8 cellular contexts compared by ENCODE assay signal in the genomic region with DNA sequence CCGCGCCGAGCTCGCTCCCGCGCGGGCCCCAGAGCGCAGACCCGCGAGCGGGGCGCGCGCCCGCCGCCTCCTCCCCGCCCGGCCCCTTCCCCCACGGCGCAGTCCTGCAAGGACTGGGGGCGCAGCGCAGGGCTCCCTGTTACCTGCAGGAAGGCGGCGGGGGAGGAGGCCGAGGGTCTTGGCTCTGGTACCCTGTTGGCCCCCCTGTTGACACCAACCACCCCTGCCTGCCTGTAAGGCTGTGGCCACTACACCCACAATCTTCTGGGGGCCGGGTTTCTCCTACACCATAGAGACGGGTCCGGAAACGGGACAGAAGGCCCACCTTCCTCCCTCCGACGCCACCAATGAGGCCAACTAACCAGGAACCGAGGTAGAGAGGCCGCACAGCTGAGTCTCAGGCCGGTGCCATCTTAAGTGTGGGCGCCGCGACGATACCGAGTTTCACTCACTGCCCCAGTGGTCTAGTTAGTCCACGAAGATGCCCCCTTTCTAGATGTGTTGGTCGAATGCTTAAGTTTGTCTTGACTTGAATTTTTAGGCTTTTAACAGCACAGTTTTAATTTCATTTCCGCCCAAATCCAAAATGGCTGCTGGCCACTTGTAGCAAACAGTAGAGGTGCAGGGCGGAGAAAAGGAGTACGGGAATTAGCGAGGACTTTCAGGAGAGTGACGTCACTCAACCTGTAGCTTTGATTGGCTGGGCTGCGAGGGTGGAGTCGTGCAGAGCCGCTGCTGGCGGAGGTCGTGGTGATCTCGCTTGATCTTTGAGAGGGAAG. TPM values are rescaled to one million over a fixed set of nuclear protein-coding genes. Genes with fewer than 3 reads are reported as not detected.
DNase-seq lines count a peak whose midpoint lies in the region; ATAC-seq and TF ChIP-seq lines count a peak whose summit lies in the region.

A gene with protein sequence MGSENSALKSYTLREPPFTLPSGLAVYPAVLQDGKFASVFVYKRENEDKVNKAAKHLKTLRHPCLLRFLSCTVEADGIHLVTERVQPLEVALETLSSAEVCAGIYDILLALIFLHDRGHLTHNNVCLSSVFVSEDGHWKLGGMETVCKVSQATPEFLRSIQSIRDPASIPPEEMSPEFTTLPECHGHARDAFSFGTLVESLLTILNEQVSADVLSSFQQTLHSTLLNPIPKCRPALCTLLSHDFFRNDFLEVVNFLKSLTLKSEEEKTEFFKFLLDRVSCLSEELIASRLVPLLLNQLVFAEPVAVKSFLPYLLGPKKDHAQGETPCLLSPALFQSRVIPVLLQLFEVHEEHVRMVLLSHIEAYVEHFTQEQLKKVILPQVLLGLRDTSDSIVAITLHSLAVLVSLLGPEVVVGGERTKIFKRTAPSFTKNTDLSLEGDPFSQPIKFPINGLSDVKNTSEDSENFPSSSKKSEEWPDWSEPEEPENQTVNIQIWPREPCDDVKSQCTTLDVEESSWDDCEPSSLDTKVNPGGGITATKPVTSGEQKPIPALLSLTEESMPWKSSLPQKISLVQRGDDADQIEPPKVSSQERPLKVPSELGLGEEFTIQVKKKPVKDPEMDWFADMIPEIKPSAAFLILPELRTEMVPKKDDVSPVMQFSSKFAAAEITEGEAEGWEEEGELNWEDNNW (minus strand): TSS at position 252 of the 779 bp plus-strand sequence. CDS start 5,056 bp downstream, outside the sequence.

- DNase-seq in NCI-H1436 (lab: John Stamatoyannopoulos, UW) (peak; percentile 93), T follicular helper cell (ENCODE audit: low read depth) (peak; percentile 82), cardiac septum (ENCODE audit: low spot score) (peak; percentile 97), trophoblast cell (peak; percentile 94 to 98), transverse colon (peak; percentile 93)

- intact Hi-C loops in cardiac septum (cut with DNase I) (loop anchor here (2.0 kb wide), 2 partner anchors 99 to 181 kb away; a partner anchor contains a TSS), transverse colon (cut with DNase I; ENCODE audit: low total_unique reads) (no loop called here)

- peak within 1 kb of the TSS; percentile 99 for H2BK5ac ChIP-seq in trophoblast cell (ENCODE audit: low read depth, low read length, poor library complexity)

- H3K4ac ChIP-seq in trophoblast cell (ENCODE audit: low read depth, low read length): peak within 1 kb of the TSS; percentile 100

- no peak for TF ChIP-seq EP300 in transverse colon (IDR thresholded peaks at IDR 0.05; ENCODE audit: low read depth)

- TF ChIP-seq CTCF in GM12875 (IDR thresholded peaks at IDR 0.05; ENCODE audit: borderline replicate concordance, insufficient read depth, low read depth, low read length) (no peak), transverse colon (IDR thresholded peaks at IDR 0.05) (no peak)

- WGBS in adipose tissue, 3 donors: 0% methylated on average over 32 to 52 of the region's 52 CpGs
- no CpG with 5 or more reads among the region's 52 CpGs for WGBS in trophoblast cell (ENCODE audit: extremely low coverage, insufficient coverage, insufficient read length)
- WGBS in transverse colon (ENCODE audit: low coverage in 1 of 2), 2 donors: 0 to 1% methylated on average over 9 to 51 of the region's 52 CpGs

- H3K79me1 ChIP-seq in trophoblast cell (ENCODE audit: low read length): peaks cover 24% of the 10 kb centered on the region

- peak within 1 kb of the TSS; percentile 27 for H3K23ac ChIP-seq in trophoblast cell (ENCODE audit: low read length)

- H3K4me2 ChIP-seq in trophoblast cell (ENCODE audit: low read length): peak within 1 kb of the TSS; percentile 70

- peak; percentile 91 for TF ChIP-seq POLR2A in transverse colon (IDR thresholded peaks at IDR 0.05)

- H3K18ac ChIP-seq in trophoblast cell (ENCODE audit: low read length): peak within 1 kb of the TSS; percentile 98

- peak within 1 kb of the TSS; percentile 71 for H2AK5ac ChIP-seq in trophoblast cell (ENCODE audit: low read length)

- H4K12ac ChIP-seq in trophoblast cell (ENCODE audit: low read depth, low read length): peak within 1 kb of the TSS; percentile 95

- H3K4me3 ChIP-seq in GM12875 (ENCODE audit: low read depth, low read length) (peak within 1 kb of the TSS; percentile 98), trophoblast cell (ENCODE audit: low read depth, low read length) (peak within 1 kb of the TSS; percentile 95), transverse colon (peak within 1 kb of the TSS; percentile 57 to 97 (median 96))

- H4K8ac ChIP-seq in trophoblast cell (ENCODE audit: low read depth, low read length): peak within 1 kb of the TSS; percentile 96

- H3K4me1 ChIP-seq in trophoblast cell (ENCODE audit: control insufficient read depth in 1 of 2, insufficient read depth in 2 of 2, low read length in 2 of 2) (peaks cover 7% of the 10 kb centered on the region in 2 experiments), transverse colon (peaks cover 20 to 31% (median 26%) of the 10 kb centered on the region in 4 donors)

- no peaks in the 10 kb centered on the region for H3K27me3 ChIP-seq in trophoblast cell (ENCODE audit: insufficient read depth, low read length)
- H3K27me3 ChIP-seq in transverse colon: no peaks in the 10 kb centered on the region

- peak within 1 kb of the TSS; percentile 97 for H2BK120ac ChIP-seq in trophoblast cell (ENCODE audit: insufficient read depth, low read length, poor library complexity)

- peak within 1 kb of the TSS; percentile 98 for H3K14ac ChIP-seq in trophoblast cell (ENCODE audit: low read length)

- H2BK12ac ChIP-seq in trophoblast cell (ENCODE audit: low read length): peak within 1 kb of the TSS; percentile 51

- ATAC-seq in HG02798 (IDR thresholded peaks at IDR 0.05; ENCODE audit: poor library complexity, unreplicated experiment): peak; percentile 88

- H3K36me3 ChIP-seq in trophoblast cell (ENCODE audit: control insufficient read depth in 1 of 2, insufficient read depth in 2 of 2, low read length in 2 of 2) (peaks cover 0 to 2% of the 10 kb centered on the region in 2 experiments), transverse colon (no peaks in the 10 kb centered on the region)

- H3K27ac ChIP-seq in adipose tissue (ENCODE audit: low read depth, low read length): peak within 1 kb of the TSS; percentile 96
- peak within 1 kb of the TSS; percentile 83 for H3K27ac ChIP-seq in trophoblast cell (ENCODE audit: low read depth, low read length)
- H3K27ac ChIP-seq in transverse colon: peak within 1 kb of the TSS; percentile 93 to 99 (median 99)

- H3K9ac ChIP-seq in trophoblast cell (ENCODE audit: low read length): peak within 1 kb of the TSS; percentile 99

- H3K79me2 ChIP-seq in trophoblast cell (ENCODE audit: control insufficient read depth, insufficient read depth, low read length, poor library complexity): peaks cover 10% of the 10 kb centered on the region

- in situ Hi-C loops in transverse colon (cut with MboI; ENCODE audit: low pct_ligation_motif_present in 1 of 4, low pct_unique_long_range_greater_than_20kb in 1 of 4, low sequenced_read_pairs in 3 of 4): no loop called here

- H2AFZ ChIP-seq in trophoblast cell (ENCODE audit: insufficient read depth, low read length, poor library complexity): peak within 1 kb of the TSS; percentile 94

- no peaks in the 10 kb centered on the region for H3K9me3 ChIP-seq in trophoblast cell (ENCODE audit: insufficient read depth, low read depth, low read length)
- H3K9me3 ChIP-seq in transverse colon: no peaks in the 10 kb centered on the region

- peak within 1 kb of the TSS; percentile 97 for H4K91ac ChIP-seq in trophoblast cell (ENCODE audit: low read depth, low read length)

RNA-seq across cellular contexts. Expression of the gene that starts here (rescaled TPM):
- polyA plus RNA-seq in adipose tissue: 1 to 10 TPM; 3.5 to 5.1 (median 4.0) TPM
- 6.7 TPM for total RNA-seq in cardiac septum
- 13.1 and 13.4 TPM in 2 replicates for polyA plus RNA-seq in trophoblast cell (2013)
- total RNA-seq in transverse colon: 10 to 100 TPM; 12.3 to 42.3 (median 25.1) TPM

Comparison
In these comparisons a context has a peak if more than half of its experiments do, and no peak if none do; other contexts are left out.
1. Peak in every context shown above with its lines: DNase-seq, ATAC-seq, H3K4me3 ChIP-seq and H3K27ac ChIP-seq.